ENCODE assay signal across 9 cellular contexts in genomic region chr4:59553063-59553738, GRCh38.
DNase-seq lines count a peak whose midpoint lies in the region; ATAC-seq, FAIRE-seq and TF ChIP-seq lines count a peak whose summit lies in the region.
"Had no signal": no experiment of that assay in that cellular context is flagged by ENCODE, and none has a peak within 500 bp of the region (broad histone marks: within the 10 kb centered on the region; RNA-seq: fewer than 3 reads in every experiment).

No MANE protein-coding gene starts in this region.

- no peak for TF ChIP-seq POLR2A in endothelial cell of umbilical vein (IDR thresholded peaks at IDR 0.05; ENCODE audit: low read depth, low read length)

- H3K79me2 ChIP-seq in MM.1S (ENCODE audit: low read length) (no peaks in the 10 kb centered on the region), endothelial cell of umbilical vein (ENCODE audit: control insufficient read depth, insufficient read depth, low read length) (no peaks in the 10 kb centered on the region)

- peak overlapping the region; percentile 56 for H3K9ac ChIP-seq in MM.1S (ENCODE audit: low read length)
- H3K9ac ChIP-seq in endothelial cell of umbilical vein (replicated peaks; ENCODE audit: extremely low read depth, insufficient read depth, low read length): peak overlapping the region; percentile 31

- H3K9me3 ChIP-seq in MM.1S (replicated peaks; ENCODE audit: insufficient read depth, low read length): no peaks in the 10 kb centered on the region
- no peaks in the 10 kb centered on the region for H3K9me3 ChIP-seq in endothelial cell of umbilical vein (replicated peaks; ENCODE audit: control insufficient read depth, insufficient read depth, low read length)
- H3K9me3 ChIP-seq in right atrium auricular region: no peaks in the 10 kb centered on the region

- DNase-seq in ELR (ENCODE audit: low read depth) (peak; percentile 82), MM.1S (peak; percentile 83), endothelial cell of umbilical vein (ENCODE audit: low read depth, low spot score) (peak; percentile 1), AML-193 (lab: John Stamatoyannopoulos, UW) (no peak), NCI-H526 treated with DMSO at 0.1 percent for 48 hours (lab: John Stamatoyannopoulos, UW) (no peak), right atrium auricular region (ENCODE audit: low spot score) (no peak), endothelial cell (ENCODE audit: low spot score) (no peak)

- H3K4me3 Mint-ChIP-seq in endothelial cell (ENCODE audit: unreplicated experiment): no peak overlapping the region

- H2AFZ ChIP-seq in MM.1S (ENCODE audit: low read length): peak overlapping the region; percentile 68
- H2AFZ ChIP-seq in endothelial cell of umbilical vein (ENCODE audit: low read depth, low read length): no peak overlapping the region

- H3K9me3 Mint-ChIP-seq in endothelial cell (ENCODE audit: unreplicated experiment): no peaks in the 10 kb centered on the region

- H3K9me1 ChIP-seq in endothelial cell of umbilical vein (replicated peaks; ENCODE audit: control insufficient read depth, extremely low read depth, insufficient read depth, low read length): no peaks in the 10 kb centered on the region

- ATAC-seq in GM21737 (IDR thresholded peaks at IDR 0.05; ENCODE audit: unreplicated experiment): peak; percentile 99

- no peak for FAIRE-seq in endothelial cell of umbilical vein (lab: Jason Lieb, UNC)

- CTCF ChIA-PET in endothelial cell of umbilical vein (lab: Charles Lee): no interaction called here

- dilution Hi-C loops in endothelial cell of umbilical vein (cut with MboI; ENCODE audit: extremely low pct_ligation_motif_present, low sequenced_read_pairs): no loop called here

- no peaks in the 10 kb centered on the region for H3K36me3 Mint-ChIP-seq in endothelial cell (ENCODE audit: low read depth, unreplicated experiment)

- no peak overlapping the region for H3K27ac Mint-ChIP-seq in endothelial cell (ENCODE audit: unreplicated experiment)

- no TSS peak for BruUV-seq in endothelial cell of umbilical vein (replicated peaks; lab: Mats Ljungman, UMichigan)

- H3K27ac ChIP-seq in MM.1S (ENCODE audit: low read length) (peak overlapping the region; percentile 72), endothelial cell of umbilical vein (ENCODE audit: insufficient read depth, low read depth, low read length) (peak overlapping the region; percentile 18), right atrium auricular region (no peak overlapping the region)
- H3K27ac ChIP-seq: HL-60 had no signal

- H4K20me1 ChIP-seq in MM.1S (ENCODE audit: insufficient read depth, low read length) (no peaks in the 10 kb centered on the region), endothelial cell of umbilical vein (replicated peaks; ENCODE audit: control insufficient read depth, extremely low read depth, insufficient read depth, low read length) (no peaks in the 10 kb centered on the region)

- H3K4me2 ChIP-seq in MM.1S (ENCODE audit: low read depth, low read length) (peak overlapping the region; percentile 53), endothelial cell of umbilical vein (ENCODE audit: insufficient read depth, low read length) (peak overlapping the region; percentile 70)

- no peaks in the 10 kb centered on the region for H3K9me2 ChIP-seq in MM.1S (replicated peaks; ENCODE audit: insufficient read depth, low read length)

- H3K4me1 Mint-ChIP-seq in endothelial cell (ENCODE audit: unreplicated experiment): peaks cover 6% of the 10 kb centered on the region

- no peaks in the 10 kb centered on the region for H3F3A ChIP-seq in MM.1S (ENCODE audit: insufficient read depth, low read length)

- TF ChIP-seq CTCF in MM.1S (IDR thresholded peaks at IDR 0.05; ENCODE audit: low read length) (no peak), endothelial cell of umbilical vein (IDR thresholded peaks at IDR 0.05; ENCODE audit: extremely low read depth in 1 of 2, insufficient read depth in 1 of 2, low read depth in 1 of 2, low read length in 2 of 2) (no peak), right atrium auricular region (IDR thresholded peaks at IDR 0.05) (no peak), endothelial cell (IDR thresholded peaks at IDR 0.05; ENCODE audit: unreplicated experiment) (no peak)

- POLR2A ChIA-PET in endothelial cell of umbilical vein (lab: Charles Lee): no interaction called here

- no peaks in the 10 kb centered on the region for H3K36me3 ChIP-seq in MM.1S (replicated peaks; ENCODE audit: insufficient read depth, low read length)
- no peaks in the 10 kb centered on the region for H3K36me3 ChIP-seq in endothelial cell of umbilical vein (ENCODE audit: control insufficient read depth in 2 of 2, extremely low read depth in 1 of 2, insufficient read depth in 2 of 2, low read length in 2 of 2)
- no peaks in the 10 kb centered on the region for H3K36me3 ChIP-seq in right atrium auricular region

- no peaks in the 10 kb centered on the region for H3K27me3 Mint-ChIP-seq in endothelial cell (ENCODE audit: unreplicated experiment)

- H3K4me1 ChIP-seq in MM.1S (ENCODE audit: low read length): peaks cover 5% of the 10 kb centered on the region; the same call in 1 of the 2 replicates
- H3K4me1 ChIP-seq in endothelial cell of umbilical vein (ENCODE audit: control insufficient read depth, extremely low read depth, insufficient read depth, low read length): no peaks in the 10 kb centered on the region
- H3K4me1 ChIP-seq in right atrium auricular region: no peaks in the 10 kb centered on the region

- H3K27me3 ChIP-seq in MM.1S (replicated peaks; ENCODE audit: insufficient read depth, low read length) (no peaks in the 10 kb centered on the region), endothelial cell of umbilical vein (ENCODE audit: control insufficient read depth in 2 of 2, insufficient read depth in 2 of 2, low read length in 2 of 2) (no peaks in the 10 kb centered on the region), right atrium auricular region (no peaks in the 10 kb centered on the region)

- H3K4me3 ChIP-seq in MM.1S (ENCODE audit: low read length): peak overlapping the region; percentile 54
- H3K4me3 ChIP-seq in endothelial cell of umbilical vein (replicated peaks in 1 of 3; ENCODE audit: insufficient read depth in 1 of 3, low read depth in 1 of 3, low read length in 3 of 3): peak overlapping the region in 1 of 3 experiments; percentile 43
- no peak overlapping the region for H3K4me3 ChIP-seq in right atrium auricular region

- intact Hi-C loops in endothelial cell of umbilical vein (cut with micrococcal nuclease): no loop called here

TF ChIP-seq in endothelial cell of umbilical vein, 7 proteins besides CTCF, POLR2A, EP300 and RAD21:
- TF ChIP-seq GATA2 (IDR thresholded peaks at IDR 0.05; ENCODE audit: insufficient read depth, insufficient read length, low read depth, low read length) (no peak), JUN (IDR thresholded peaks at IDR 0.05; ENCODE audit: borderline replicate concordance, insufficient read depth, insufficient read length, low read depth) (no peak), EZH2 (IDR thresholded peaks at IDR 0.05; ENCODE audit: borderline replicate concordance, low read depth, low read length, severe bottlenecking) (no peak), FOS (IDR thresholded peaks at IDR 0.05; ENCODE audit: borderline replicate concordance, insufficient read depth, low read length) (no peak), MYC (IDR thresholded peaks at IDR 0.05; ENCODE audit: low read depth, low read length) (no peak), POLR2AphosphoS5 (IDR thresholded peaks at IDR 0.05; ENCODE audit: insufficient read depth, low read depth, low read length) (no peak)
- TF ChIP-seq, protein P1, sequence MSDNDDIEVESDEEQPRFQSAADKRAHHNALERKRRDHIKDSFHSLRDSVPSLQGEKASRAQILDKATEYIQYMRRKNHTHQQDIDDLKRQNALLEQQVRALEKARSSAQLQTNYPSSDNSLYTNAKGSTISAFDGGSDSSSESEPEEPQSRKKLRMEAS (IDR thresholded peaks at IDR 0.05; ENCODE audit: insufficient read depth, insufficient read length): no peak

Comparison
In these comparisons a context has a peak if more than half of its experiments do, and no peak if none do; other contexts are left out.
1. DNase-seq: peak in ELR (single experiment), MM.1S (single experiment) and endothelial cell of umbilical vein (single experiment); none in AML-193 (0 of 2), NCI-H526 treated with DMSO at 0.1 percent for 48 hours (single experiment), right atrium auricular region (single experiment) and endothelial cell (single experiment).
2. H3K27ac ChIP-seq: peak in MM.1S (single experiment) and endothelial cell of umbilical vein (single experiment); none in right atrium auricular region (0 of 2).